Comparison of ENCODE assay signal across 22 cellular contexts in the genomic region with DNA sequence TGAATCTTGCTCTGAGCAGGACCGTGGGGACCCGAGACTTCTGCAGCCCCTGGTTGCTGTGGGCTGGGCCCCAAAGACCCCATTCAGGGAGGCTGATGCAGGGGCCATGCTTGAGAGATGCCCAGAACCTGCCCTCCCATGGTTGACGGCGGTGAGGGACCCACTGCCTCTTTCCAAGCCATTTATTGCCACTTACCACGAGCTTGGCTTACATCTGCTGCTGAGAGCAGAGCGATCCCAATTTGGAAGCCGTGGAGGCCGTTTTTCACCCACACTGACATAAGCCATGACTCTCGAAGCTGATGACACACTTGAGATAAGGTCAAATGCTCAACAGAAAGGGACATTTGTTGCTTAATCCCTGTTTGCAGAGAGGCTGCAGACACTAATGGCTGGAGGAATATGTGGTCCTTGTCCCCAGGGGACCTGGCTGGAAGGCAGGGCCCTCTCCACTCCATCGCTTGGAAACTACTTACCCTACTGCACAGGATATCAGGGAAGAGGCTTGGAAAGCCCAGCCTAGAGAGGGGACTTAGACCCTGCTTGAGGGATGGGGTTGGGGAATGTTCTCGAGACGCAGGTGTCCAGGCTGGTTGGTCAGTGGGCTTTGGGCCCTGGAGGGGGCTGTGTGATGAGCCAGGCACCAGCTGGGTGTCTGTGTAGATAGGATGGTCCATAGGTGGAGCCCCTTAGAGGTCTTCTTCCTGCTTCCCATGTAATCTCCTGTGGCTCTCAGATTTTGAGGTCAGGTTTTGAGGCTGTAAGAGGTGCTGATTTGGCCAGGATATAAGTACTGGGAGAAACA. TPM values are rescaled to one million over a fixed set of nuclear protein-coding genes. Genes with fewer than 3 reads are reported as not detected.
DNase-seq lines count a peak whose midpoint lies in the region; ATAC-seq, FAIRE-seq and TF ChIP-seq lines count a peak whose summit lies in the region.
"Had no signal": no experiment of that assay in that cellular context is flagged by ENCODE, and none has a peak within 500 bp of the region (broad histone marks: within the 10 kb centered on the region; RNA-seq: fewer than 3 reads in every experiment).

No MANE protein-coding gene starts in this region.

- 1% methylated on average over 12 of the region's 12 CpGs for WGBS in K562 (ENCODE audit: insufficient coverage, low coverage, missing lambda C conversion rate)
- 17 to 34% (median 27%) methylated on average over 9 to 12 of the region's 12 CpGs for WGBS in heart left ventricle, 4 donors
- no CpG with 5 or more reads among the region's 12 CpGs for WGBS in neuronal stem cell (ENCODE audit: extremely low coverage in 2 of 2, insufficient read length in 2 of 2, insufficient replicate concordance in 1 of 2), 2 donors
- 70% methylated on average over 12 of the region's 12 CpGs; no CpG with 5 or more reads in 1 of the 2 donors for WGBS in transverse colon (ENCODE audit: low coverage in 1 of 2), 2 donors

- TF ChIP-seq CTCF in K562 (IDR thresholded peaks at IDR 0.05 in 2 of 3, conservative IDR thresholded peaks at IDR 0.05 in 1 of 3; ENCODE audit: insufficient read depth in 2 of 3, low read depth in 1 of 3, low read length in 3 of 3) (no peak), heart left ventricle (IDR thresholded peaks at IDR 0.05) (no peak), transverse colon (IDR thresholded peaks at IDR 0.05) (no peak)

- TF ChIP-seq EP300 in K562 (IDR thresholded peaks at IDR 0.05; ENCODE audit: low read length) (no peak), transverse colon (IDR thresholded peaks at IDR 0.05; ENCODE audit: low read depth) (no peak)

- no peaks in the 10 kb centered on the region for H3K79me1 ChIP-seq in neuronal stem cell (ENCODE audit: low read depth, low read length)

- H3K79me2 ChIP-seq in K562 (ENCODE audit: control insufficient read depth, insufficient read depth, low read length) = no peaks in the 10 kb centered on the region

- peak overlapping the region; percentile 10 for H3K23ac ChIP-seq in neuronal stem cell (ENCODE audit: low read depth, low read length, poor library complexity)

- H2BK120ac ChIP-seq in neuronal stem cell (ENCODE audit: low read depth, low read length) = no peak overlapping the region

- H3K4me3 ChIP-seq in K562 (no peak overlapping the region), heart left ventricle (no peak overlapping the region), neuronal stem cell (ENCODE audit: low read length in 2 of 2) (no peak overlapping the region), transverse colon (no peak overlapping the region)
- H3K4me3 ChIP-seq: GM23338 had no signal

- no peaks in the 10 kb centered on the region for H3K36me3 Mint-ChIP-seq in activated T-cell treated with anti-CD3 and anti-CD28 coated beads, Interleukin-2, amount 50 U/mL, for 72 hours (ENCODE audit: insufficient read depth in 2 of 2)
- no peaks in the 10 kb centered on the region for H3K36me3 Mint-ChIP-seq in activated T-helper 17 cell treated with anti-CD3 and anti-CD28 coated beads, Interleukin-2, amount 50 U/mL, for 72 hours (ENCODE audit: low read depth)

- no peaks in the 10 kb centered on the region for H3K36me3 ChIP-seq in K562 (ENCODE audit: control insufficient read depth, insufficient read depth, low read length)
- no peaks in the 10 kb centered on the region for H3K36me3 ChIP-seq in heart left ventricle
- H3K36me3 ChIP-seq in neuronal stem cell (replicated peaks in 1 of 2; ENCODE audit: control insufficient read depth in 2 of 2, insufficient read depth in 2 of 2, low read length in 2 of 2) = no peaks in the 10 kb centered on the region
- H3K36me3 ChIP-seq in transverse colon = no peaks in the 10 kb centered on the region

- H2BK12ac ChIP-seq in neuronal stem cell (ENCODE audit: low read length) = no peak overlapping the region

- H3K14ac ChIP-seq in neuronal stem cell (ENCODE audit: low read length) = no peak overlapping the region

- BruUV-seq in K562 (replicated peaks; lab: Mats Ljungman, UMichigan) = no TSS peak

- no peak overlapping the region for H4K8ac ChIP-seq in neuronal stem cell (ENCODE audit: low read depth, low read length)

- no peak for FAIRE-seq in K562 (lab: Jason Lieb, UNC)
- FAIRE-seq: A204.1, GM12892 had no signal

- no peaks in the 10 kb centered on the region for H3K4me1 ChIP-seq in K562 (replicated peaks in 1 of 2; ENCODE audit: control insufficient read depth in 2 of 2, insufficient read depth in 2 of 2, low read length in 2 of 2)
- H3K4me1 ChIP-seq in heart left ventricle = peaks cover 0 to 15% (median 3%) of the 10 kb centered on the region in 12 donors
- no peaks in the 10 kb centered on the region for H3K4me1 ChIP-seq in neuronal stem cell (ENCODE audit: control insufficient read depth in 2 of 2, insufficient read depth in 1 of 2, low read depth in 1 of 2, low read length in 2 of 2)
- H3K4me1 ChIP-seq in transverse colon = no peaks in the 10 kb centered on the region

- in situ Hi-C loops in K562 (cut with MboI) (no loop called here), transverse colon (cut with MboI; ENCODE audit: low pct_ligation_motif_present in 1 of 4, low pct_unique_long_range_greater_than_20kb in 1 of 4, low sequenced_read_pairs in 3 of 4) (no loop called here)

- peak; percentile 18 for DNase-seq in DMS79 (lab: John Stamatoyannopoulos, UW)
- no peak for DNase-seq in K562 (ENCODE audit: extremely low read depth in 1 of 4, low spot score in 3 of 4)
- peak in 2 of 5 donors; percentile 40 to 46 for DNase-seq in heart left ventricle
- no peak for DNase-seq in neuronal stem cell (ENCODE audit: low spot score)
- no peak for DNase-seq in activated T-cell treated with anti-CD3 and anti-CD28 coated beads, Interleukin-2, amount 50 U/mL, for 72 hours
- DNase-seq in NCI-H1694 treated with DMSO at 0.1 percent for 48 hours (lab: John Stamatoyannopoulos, UW) = no peak
- no peak for DNase-seq in transverse colon
- DNase-seq: GF-D8, NCI-H1436, NCI-H2029 treated with DMSO at 0.1 percent for 48 hours, NCI-H2171 treated with DMSO at 0.1 percent for 48 hours, NCI-H774, SHP77 had no signal

- H2AK5ac ChIP-seq in neuronal stem cell (ENCODE audit: low read depth, low read length) = no peak overlapping the region

- H4K91ac ChIP-seq in neuronal stem cell (ENCODE audit: low read depth, low read length, poor library complexity) = no peak overlapping the region

- no peaks in the 10 kb centered on the region for H3K4me1 Mint-ChIP-seq in activated T-cell treated with anti-CD3 and anti-CD28 coated beads, Interleukin-2, amount 50 U/mL, for 72 hours (ENCODE audit: low read depth)
- no peaks in the 10 kb centered on the region for H3K4me1 Mint-ChIP-seq in activated T-helper 17 cell treated with anti-CD3 and anti-CD28 coated beads, Interleukin-2, amount 50 U/mL, for 72 hours

- intact Hi-C loops in K562 (cut with micrococcal nuclease) = no loop called here
- intact Hi-C loops in heart left ventricle (cut with DNase I) = no loop called here
- intact Hi-C loops in transverse colon (cut with DNase I; ENCODE audit: low total_unique reads) = no loop called here

- no peaks in the 10 kb centered on the region for H3K9me3 ChIP-seq in K562 (replicated peaks; ENCODE audit: control insufficient read depth, insufficient read depth, low read depth, low read length)
- no peaks in the 10 kb centered on the region for H3K9me3 ChIP-seq in heart left ventricle
- H3K9me3 ChIP-seq in neuronal stem cell (replicated peaks in 1 of 2; ENCODE audit: control insufficient read depth in 2 of 2, insufficient read depth in 1 of 2, low read depth in 1 of 2, low read length in 2 of 2) = no peaks in the 10 kb centered on the region
- H3K9me3 ChIP-seq in transverse colon = no peaks in the 10 kb centered on the region

- peak overlapping the region; percentile 77 for H3K18ac ChIP-seq in neuronal stem cell (ENCODE audit: low read length)

- CTCF ChIA-PET in K562 (lab: Yijun Ruan, JAX; ENCODE audit: low intra/inter-chr PET ratio) = no interaction called here

- TF ChIP-seq RAD21 in K562 (CRISPR knock-in tag; conservative IDR thresholded peaks at IDR 0.05 in 1 of 2, IDR thresholded peaks at IDR 0.05 in 1 of 2) = no peak

- H3K27me3 Mint-ChIP-seq in activated T-cell treated with anti-CD3 and anti-CD28 coated beads, Interleukin-2, amount 50 U/mL, for 72 hours (ENCODE audit: low read depth) = no peaks in the 10 kb centered on the region
- H3K27me3 Mint-ChIP-seq in activated T-helper 17 cell treated with anti-CD3 and anti-CD28 coated beads, Interleukin-2, amount 50 U/mL, for 72 hours = peaks cover 8% of the 10 kb centered on the region

- H3K9me3 Mint-ChIP-seq in activated T-cell treated with anti-CD3 and anti-CD28 coated beads, Interleukin-2, amount 50 U/mL, for 72 hours = no peaks in the 10 kb centered on the region
- no peaks in the 10 kb centered on the region for H3K9me3 Mint-ChIP-seq in activated T-helper 17 cell treated with anti-CD3 and anti-CD28 coated beads, Interleukin-2, amount 50 U/mL, for 72 hours
- H3K9me3 Mint-ChIP-seq: GM23338 had no signal

- no peak overlapping the region for H3K4me3 Mint-ChIP-seq in activated T-cell treated with anti-CD3 and anti-CD28 coated beads, Interleukin-2, amount 50 U/mL, for 72 hours
- no peak overlapping the region for H3K4me3 Mint-ChIP-seq in activated T-helper 17 cell treated with anti-CD3 and anti-CD28 coated beads, Interleukin-2, amount 50 U/mL, for 72 hours
- H3K4me3 Mint-ChIP-seq: GM23338 had no signal

- no peak for ATAC-seq in K562
- peak; percentile 83 to 91 (median 90) for ATAC-seq in heart left ventricle
- no peak for ATAC-seq in activated T-cell treated with anti-CD3 and anti-CD28 coated beads, Interleukin-2, amount 50 U/mL, for 72 hours (replicated peaks in 1 of 2)
- ATAC-seq in activated T-helper 17 cell treated with anti-CD3 and anti-CD28 coated beads, Interleukin-2, amount 50 U/mL, for 72 hours (replicated peaks) = no peak
- ATAC-seq: GM23338, Panc1 had no signal

- H3K4me2 ChIP-seq in K562 (ENCODE audit: insufficient read depth, low read length) (no peak overlapping the region), neuronal stem cell (ENCODE audit: insufficient read depth, low read length, poor library complexity, severe bottlenecking) (no peak overlapping the region)
- H3K4me2 ChIP-seq: GM23338, KMS-11 had no signal

- H2BK15ac ChIP-seq in neuronal stem cell (ENCODE audit: low read length) = no peak overlapping the region

- H2AFZ ChIP-seq in K562 (ENCODE audit: low read depth, low read length) (no peak overlapping the region), neuronal stem cell (ENCODE audit: low read length) (no peak overlapping the region)
- H2AFZ ChIP-seq: GM23338 had no signal

- H3K4ac ChIP-seq in neuronal stem cell (ENCODE audit: low read length) = no peak overlapping the region

- H3K27ac Mint-ChIP-seq in activated T-cell treated with anti-CD3 and anti-CD28 coated beads, Interleukin-2, amount 50 U/mL, for 72 hours = no peak overlapping the region
- H3K27ac Mint-ChIP-seq in activated T-helper 17 cell treated with anti-CD3 and anti-CD28 coated beads, Interleukin-2, amount 50 U/mL, for 72 hours = no peak overlapping the region
- H3K27ac Mint-ChIP-seq: GM23338 had no signal

- POLR2A ChIA-PET in K562 (lab: Yijun Ruan, JAX) = no interaction called here

- H2BK5ac ChIP-seq in neuronal stem cell (ENCODE audit: low read length) = no peak overlapping the region

- H3K27ac ChIP-seq in K562 (ENCODE audit: extremely low read depth, low read depth, low read length) (no peak overlapping the region), heart left ventricle (no peak overlapping the region), neuronal stem cell (replicated peaks; ENCODE audit: low read length) (no peak overlapping the region), transverse colon (no peak overlapping the region)
- H3K27ac ChIP-seq: C4-2B, KMS-11 had no signal

- no peaks in the 10 kb centered on the region; the same call in 1 of the 2 replicates for H4K20me1 ChIP-seq in K562 (replicated peaks; ENCODE audit: control insufficient read depth, insufficient read depth, low read length)

- TF ChIP-seq POLR2A in K562 (conservative IDR thresholded peaks at IDR 0.05) (no peak), heart left ventricle (IDR thresholded peaks at IDR 0.05) (no peak), transverse colon (IDR thresholded peaks at IDR 0.05) (no peak)

- H3K9ac ChIP-seq in K562 (ENCODE audit: insufficient read depth in 1 of 2, low read depth in 2 of 2, low read length in 2 of 2) (no peak overlapping the region), neuronal stem cell (ENCODE audit: low read depth, low read length, poor library complexity) (no peak overlapping the region)
- H3K9ac ChIP-seq: KMS-11 had no signal

- H3K27me3 ChIP-seq in K562 (ENCODE audit: control insufficient read depth in 2 of 2, insufficient read depth in 2 of 2, low read length in 2 of 2) (peaks cover 0 to 6% of the 10 kb centered on the region in 2 experiments; a peak in 1 of 5 replicates), heart left ventricle (peaks cover 0 to 17% (median 0%) of the 10 kb centered on the region in 9 donors), neuronal stem cell (ENCODE audit: control insufficient read depth in 3 of 3, insufficient read depth in 3 of 3, low read depth in 1 of 3, low read length in 3 of 3) (no peaks in the 10 kb centered on the region), transverse colon (no peaks in the 10 kb centered on the region)

- H3K9me1 ChIP-seq in K562 (ENCODE audit: control insufficient read depth, insufficient read depth, low read length) = no peaks in the 10 kb centered on the region

RNA-seq across cellular contexts. Expression of gene ZNF536, which starts 15.3 kb away (rescaled TPM):
- total RNA-seq in K562 (2011; cell fraction: chromatin; rRNA removed; ENCODE audit: low replicate concordance) = not detected in 2 replicates
- total RNA-seq in K562 (2011; cell fraction: nucleolus; rRNA removed) = not detected in 2 replicates
- not detected in 2 replicates for total RNA-seq in K562 (2011; cell fraction: nucleoplasm; rRNA removed)
- total RNA-seq in K562 (2014; rRNA removed) = not detected in 2 replicates
- total RNA-seq in K562 (2014; rRNA removed; fragmentation: Illumina TruSeq; extraction: Trizol) = not detected in 2 replicates
- not detected in 2 replicates for total RNA-seq in K562 (2015; rRNA removed; fragmentation: Illumina TruSeq; extraction: Trizol)
- total RNA-seq in K562 (2021) = not detected in 2 replicates
- polyA plus RNA-seq in K562 (2011; rRNA removed) = not detected in 2 replicates
- not detected in 2 replicates for polyA plus RNA-seq in K562 (2011; cell fraction: cytosol; rRNA removed)
- not detected in 2 replicates for polyA plus RNA-seq in K562 (2011; cell fraction: nucleus; rRNA removed)
- 0.04 TPM in 1 of 2 replicates, not detected in the other for polyA plus RNA-seq in K562 (2012)
- polyA plus RNA-seq in K562 (2014; fragmentation: Illumina TruSeq; extraction: Trizol) = not detected in 2 replicates
- not detected for polyA plus RNA-seq in K562 (2014; fragmentation: Nextera tagmentation; extraction: Ambion mirVana)
- not detected in 2 replicates for polyA plus RNA-seq in K562 (2014; rRNA removed)
- polyA minus RNA-seq in K562 (2011; rRNA and poly(A)+ RNA removed) = not detected in 2 replicates
- polyA minus RNA-seq in K562 (2011; cell fraction: cytosol; rRNA and poly(A)+ RNA removed) = not detected in 2 replicates
- polyA minus RNA-seq in K562 (2011; cell fraction: nucleus; rRNA and poly(A)+ RNA removed) = not detected in 2 replicates
- total RNA-seq in heart left ventricle = 10 to 100 TPM in 1 of 9 donors, 1 to 10 TPM in 8; 1.1 to 10.1 (median 2.5) TPM
- polyA plus RNA-seq in heart left ventricle = 1 to 10 TPM in 1 of 2 donors, under 1 TPM in 1; 0.17 to 1.5 TPM
- 0.35 TPM for polyA plus RNA-seq in neuronal stem cell (2013, experiment 1 of 2)
- polyA plus RNA-seq in neuronal stem cell (2013, experiment 2 of 2) = 0.44 TPM
- under 1 TPM; 0.29 to 0.56 TPM for total RNA-seq in activated T-cell treated with anti-CD3 and anti-CD28 coated beads, Interleukin-2, amount 50 U/mL, for 72 hours
- not detected for total RNA-seq in activated T-helper 17 cell treated with anti-CD3 and anti-CD28 coated beads, Interleukin-2, amount 50 U/mL, for 72 hours
- total RNA-seq in transverse colon = 1 to 10 TPM in 3 of 4 donors, under 1 TPM in 1; 1.00 to 7.1 (median 1.8) TPM
- total RNA-seq: M059J, NCI-H460 had no signal
- polyA plus RNA-seq: GM23338 had no signal

Comparison
In these comparisons a context has a peak if more than half of its experiments do, and no peak if none do; other contexts are left out.
1. ATAC-seq: peak in heart left ventricle (4 of 4); none in K562 (single experiment), activated T-cell treated with anti-CD3 and anti-CD28 coated beads, Interleukin-2, amount 50 U/mL, for 72 hours (0 of 2) and activated T-helper 17 cell treated with anti-CD3 and anti-CD28 coated beads, Interleukin-2, amount 50 U/mL, for 72 hours (single experiment).